18 cellular contexts compared by ENCODE assay signal in genomic region chr1:3037281-3038040, GRCh38. TPM values are rescaled to one million over a fixed set of nuclear protein-coding genes. Genes with fewer than 3 reads are reported as not detected.
DNase-seq lines count a peak whose midpoint lies in the region; ATAC-seq and TF ChIP-seq lines count a peak whose summit lies in the region.
"Had no signal": no experiment of that assay in that cellular context is flagged by ENCODE, and none has a peak within 500 bp of the region (broad histone marks: within the 10 kb centered on the region; RNA-seq: fewer than 3 reads in every experiment).

No MANE protein-coding gene starts in this region.

- H3K4me1 Mint-ChIP-seq in activated T-cell treated with anti-CD3 and anti-CD28 coated beads, Interleukin-2, amount 50 U/mL, for 24 hours (ENCODE audit: low read depth), result peaks cover 16% of the 10 kb centered on the region
- H3K4me1 Mint-ChIP-seq in activated T-cell treated with anti-CD3 and anti-CD28 coated beads, Interleukin-2, amount 50 U/mL, for 72 hours (ENCODE audit: low read depth), result no peaks in the 10 kb centered on the region
- no peaks in the 10 kb centered on the region for H3K4me1 Mint-ChIP-seq in natural killer cell treated with Interleukin-12 subunit alpha and Interleukin-12 subunit beta and Interleukin-15 and Interleukin-18, amount 100 ng/mL, for 72 hours (ENCODE audit: low read depth in 2 of 2)
- H3K4me1 Mint-ChIP-seq in natural killer cell, result no peaks in the 10 kb centered on the region
- H3K4me1 Mint-ChIP-seq: CD14-positive monocyte had no signal

- no peak for ATAC-seq in activated T-cell treated with anti-CD3 and anti-CD28 coated beads, Interleukin-2, amount 50 U/mL, for 72 hours (replicated peaks in 1 of 2)
- ATAC-seq in natural killer cell treated with Interleukin-12 subunit alpha and Interleukin-12 subunit beta and Interleukin-15 and Interleukin-18, amount 100 ng/mL, for 72 hours, result no peak
- ATAC-seq in natural killer cell (no peak), sciatic nerve (no peak), HG03460 (IDR thresholded peaks at IDR 0.05; ENCODE audit: unreplicated experiment) (no peak), HG03108 (IDR thresholded peaks at IDR 0.05; ENCODE audit: unreplicated experiment) (no peak)
- ATAC-seq: HCT116 had no signal

- no peak for TF ChIP-seq CTCF in natural killer cell (IDR thresholded peaks at IDR 0.05)

- H3K36me3 Mint-ChIP-seq in activated T-cell treated with anti-CD3 and anti-CD28 coated beads, Interleukin-2, amount 50 U/mL, for 24 hours (ENCODE audit: low read depth), result no peaks in the 10 kb centered on the region
- H3K36me3 Mint-ChIP-seq in activated T-cell treated with anti-CD3 and anti-CD28 coated beads, Interleukin-2, amount 50 U/mL, for 72 hours (ENCODE audit: insufficient read depth in 2 of 2), result no peaks in the 10 kb centered on the region
- no peaks in the 10 kb centered on the region for H3K36me3 Mint-ChIP-seq in natural killer cell treated with Interleukin-12 subunit alpha and Interleukin-12 subunit beta and Interleukin-15 and Interleukin-18, amount 100 ng/mL, for 72 hours
- H3K36me3 Mint-ChIP-seq in natural killer cell, result no peaks in the 10 kb centered on the region
- H3K36me3 Mint-ChIP-seq: CD14-positive monocyte had no signal

- intact Hi-C loops in natural killer cell (cut with micrococcal nuclease), result no loop called here
- intact Hi-C loops in sciatic nerve (cut with DNase I), result no loop called here

- H3K9me3 Mint-ChIP-seq in activated T-cell treated with anti-CD3 and anti-CD28 coated beads, Interleukin-2, amount 50 U/mL, for 24 hours, result no peaks in the 10 kb centered on the region
- H3K9me3 Mint-ChIP-seq in activated T-cell treated with anti-CD3 and anti-CD28 coated beads, Interleukin-2, amount 50 U/mL, for 72 hours, result no peaks in the 10 kb centered on the region
- no peaks in the 10 kb centered on the region for H3K9me3 Mint-ChIP-seq in natural killer cell treated with Interleukin-12 subunit alpha and Interleukin-12 subunit beta and Interleukin-15 and Interleukin-18, amount 100 ng/mL, for 72 hours
- H3K9me3 Mint-ChIP-seq in natural killer cell, result no peaks in the 10 kb centered on the region
- H3K9me3 Mint-ChIP-seq: CD14-positive monocyte, GM23338 had no signal

- H3K27me3 Mint-ChIP-seq in activated T-cell treated with anti-CD3 and anti-CD28 coated beads, Interleukin-2, amount 50 U/mL, for 24 hours, result no peaks in the 10 kb centered on the region
- no peaks in the 10 kb centered on the region for H3K27me3 Mint-ChIP-seq in activated T-cell treated with anti-CD3 and anti-CD28 coated beads, Interleukin-2, amount 50 U/mL, for 72 hours (ENCODE audit: low read depth)
- no peaks in the 10 kb centered on the region for H3K27me3 Mint-ChIP-seq in natural killer cell treated with Interleukin-12 subunit alpha and Interleukin-12 subunit beta and Interleukin-15 and Interleukin-18, amount 100 ng/mL, for 72 hours
- H3K27me3 Mint-ChIP-seq in natural killer cell (ENCODE audit: low read depth in 2 of 2), result no peaks in the 10 kb centered on the region

- H3K27ac Mint-ChIP-seq in activated T-cell treated with anti-CD3 and anti-CD28 coated beads, Interleukin-2, amount 50 U/mL, for 24 hours, result no peak overlapping the region
- no peak overlapping the region for H3K27ac Mint-ChIP-seq in activated T-cell treated with anti-CD3 and anti-CD28 coated beads, Interleukin-2, amount 50 U/mL, for 72 hours
- H3K27ac Mint-ChIP-seq in natural killer cell treated with Interleukin-12 subunit alpha and Interleukin-12 subunit beta and Interleukin-15 and Interleukin-18, amount 100 ng/mL, for 72 hours, result no peak overlapping the region
- no peak overlapping the region for H3K27ac Mint-ChIP-seq in natural killer cell
- H3K27ac Mint-ChIP-seq: GM23338 had no signal

- DNase-seq in activated T-cell treated with anti-CD3 and anti-CD28 coated beads, Interleukin-2, amount 50 U/mL, for 24 hours, result peak; percentile 5
- no peak for DNase-seq in activated T-cell treated with anti-CD3 and anti-CD28 coated beads, Interleukin-2, amount 50 U/mL, for 72 hours
- peak; percentile 52 for DNase-seq in natural killer cell treated with Interleukin-12 subunit alpha and Interleukin-12 subunit beta and Interleukin-15 and Interleukin-18, amount 100 ng/mL, for 72 hours (ENCODE audit: low spot score)
- DNase-seq in natural killer cell, result no peak
- DNase-seq in sciatic nerve (ENCODE audit: low spot score), result peak; percentile 49
- DNase-seq in NCI-H345 (lab: John Stamatoyannopoulos, UW), result no peak
- DNase-seq: 8988T, DMS79, NCI-H1092 treated with DMSO at 0.1 percent for 48 hours, NCI-H2081 treated with DMSO at 0.1 percent for 48 hours, NCI-H510A, NCI-H774 had no signal

- no peak overlapping the region for H3K4me3 Mint-ChIP-seq in activated T-cell treated with anti-CD3 and anti-CD28 coated beads, Interleukin-2, amount 50 U/mL, for 24 hours
- H3K4me3 Mint-ChIP-seq in activated T-cell treated with anti-CD3 and anti-CD28 coated beads, Interleukin-2, amount 50 U/mL, for 72 hours, result no peak overlapping the region
- H3K4me3 Mint-ChIP-seq in natural killer cell treated with Interleukin-12 subunit alpha and Interleukin-12 subunit beta and Interleukin-15 and Interleukin-18, amount 100 ng/mL, for 72 hours, result no peak overlapping the region
- H3K4me3 Mint-ChIP-seq in natural killer cell, result no peak overlapping the region
- H3K4me3 Mint-ChIP-seq: CD14-positive monocyte, GM23338 had no signal

RNA-seq across cellular contexts. Expression of gene ACTRT2, which starts 16.2 kb away (rescaled TPM):
- total RNA-seq in activated T-cell treated with anti-CD3 and anti-CD28 coated beads, Interleukin-2, amount 50 U/mL, for 72 hours, result not detected
- not detected for total RNA-seq in natural killer cell treated with Interleukin-12 subunit alpha and Interleukin-12 subunit beta and Interleukin-15 and Interleukin-18, amount 100 ng/mL, for 72 hours
- total RNA-seq in natural killer cell (not detected), sciatic nerve (not detected)
- total RNA-seq: GM23338, OCI-LY7 had no signal

RNA-seq across cellular contexts. Expression of gene PRDM16, which starts 31.5 kb away (rescaled TPM):
- 1 to 10 TPM in 1 of 2 donors, under 1 TPM in 1; 0.77 to 1.7 TPM for total RNA-seq in activated T-cell treated with anti-CD3 and anti-CD28 coated beads, Interleukin-2, amount 50 U/mL, for 72 hours
- not detected for total RNA-seq in natural killer cell treated with Interleukin-12 subunit alpha and Interleukin-12 subunit beta and Interleukin-15 and Interleukin-18, amount 100 ng/mL, for 72 hours
- under 1 TPM in 2 of 3 donors, not detected in 1; 0.25 to 0.64 TPM for total RNA-seq in natural killer cell
- total RNA-seq in sciatic nerve, result 31.3 TPM
- total RNA-seq: OCI-LY7 had no signal

Comparison
In these comparisons a context has a peak if more than half of its experiments do, and no peak if none do; other contexts are left out.
1. DNase-seq: peak in activated T-cell treated with anti-CD3 and anti-CD28 coated beads, Interleukin-2, amount 50 U/mL, for 24 hours (single experiment), natural killer cell treated with Interleukin-12 subunit alpha and Interleukin-12 subunit beta and Interleukin-15 and Interleukin-18, amount 100 ng/mL, for 72 hours (single experiment) and sciatic nerve (single experiment); none in activated T-cell treated with anti-CD3 and anti-CD28 coated beads, Interleukin-2, amount 50 U/mL, for 72 hours (0 of 2), natural killer cell (single experiment) and NCI-H345 (single experiment).
2. RNA of gene PRDM16, which starts 31.5 kb away (total RNA-seq): 31.3 TPM in sciatic nerve (single experiment); 0.77 to 1.7 TPM in activated T-cell treated with anti-CD3 and anti-CD28 coated beads, Interleukin-2, amount 50 U/mL, for 72 hours, 0.25 to 0.64 TPM in natural killer cell and not detected in natural killer cell treated with Interleukin-12 subunit alpha and Interleukin-12 subunit beta and Interleukin-15 and Interleukin-18, amount 100 ng/mL, for 72 hours; every median in the first group is over 10 times any median in the second.